ENCODE assay signal across 21 cellular contexts in the genomic region with DNA sequence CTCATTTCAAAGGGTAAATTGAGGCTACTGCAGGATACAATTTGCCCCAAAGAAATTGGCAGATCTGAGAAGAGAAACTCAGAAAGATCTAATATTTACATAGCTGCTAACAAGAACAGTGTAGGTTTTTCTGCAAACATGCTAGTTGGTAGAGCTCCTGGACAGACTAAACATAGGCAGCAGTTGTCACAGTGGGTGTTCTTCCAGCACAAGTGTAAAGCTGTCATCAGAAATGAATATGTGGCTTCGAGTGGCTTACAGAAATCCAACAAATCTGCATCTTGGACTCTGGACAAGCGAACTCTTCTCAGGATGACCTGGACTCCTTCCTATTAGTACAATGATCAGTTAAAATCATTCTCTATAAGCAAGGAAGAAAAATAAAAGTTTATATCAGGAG. TPM values are rescaled to one million over a fixed set of nuclear protein-coding genes. Genes with fewer than 3 reads are reported as not detected.
DNase-seq lines count a peak whose midpoint lies in the region; ATAC-seq, FAIRE-seq and TF ChIP-seq lines count a peak whose summit lies in the region.
"Had no signal": no experiment of that assay in that cellular context is flagged by ENCODE, and none has a peak within 500 bp of the region (broad histone marks: within the 10 kb centered on the region; RNA-seq: fewer than 3 reads in every experiment).

No MANE protein-coding gene starts in this region.

- TF ChIP-seq CTCF in gastrocnemius medialis (IDR thresholded peaks at IDR 0.05 in 4 of 5, conservative IDR thresholded peaks at IDR 0.05 in 1 of 5) (no peak), stomach (IDR thresholded peaks at IDR 0.05) (no peak)

- peaks cover 37 to 44% of the 10 kb centered on the region in 2 donors for H3K4me1 ChIP-seq in gastrocnemius medialis
- peaks cover 0 to 5% of the 10 kb centered on the region in 2 donors for H3K4me1 ChIP-seq in small intestine (ENCODE audit: control insufficient read depth in 2 of 2, insufficient read depth in 1 of 2, low read depth in 1 of 2, low read length in 1 of 2)
- H3K4me1 ChIP-seq in stomach: peaks cover 16 to 47% (median 31%) of the 10 kb centered on the region in 4 donors

- no peak for TF ChIP-seq EP300 in stomach (IDR thresholded peaks at IDR 0.05)

- peak overlapping the region; percentile 47 to 71 (median 58) for H3K27ac ChIP-seq in gastrocnemius medialis
- H3K27ac ChIP-seq in small intestine (ENCODE audit: low read depth in 1 of 2, low read length in 1 of 2): no peak overlapping the region
- no peak overlapping the region for H3K27ac ChIP-seq in stomach
- H3K27ac ChIP-seq: heart left ventricle, Peyer's patch had no signal

- no peaks in the 10 kb centered on the region for H3K36me3 ChIP-seq in gastrocnemius medialis
- H3K36me3 ChIP-seq in small intestine (ENCODE audit: control insufficient read depth in 2 of 2, insufficient read depth in 2 of 2, low read length in 2 of 2): peaks cover 0 to 2% of the 10 kb centered on the region in 2 donors
- peaks cover 0 to 17% (median 7%) of the 10 kb centered on the region in 4 donors for H3K36me3 ChIP-seq in stomach
- H3K36me3 ChIP-seq: Peyer's patch had no signal

- TF ChIP-seq POLR2A in gastrocnemius medialis (IDR thresholded peaks at IDR 0.05) (no peak), stomach (IDR thresholded peaks at IDR 0.05) (no peak)

- intact Hi-C loops in gastrocnemius medialis (cut with DNase I; ENCODE audit: low total_unique reads): loop anchor here (2.0 kb wide), 1 partner anchor 13 kb away; no protein-coding TSS in a partner anchor
- intact Hi-C loops in stomach (cut with DNase I; ENCODE audit: low total_unique reads): no loop called here

- 79 to 92% (median 88%) methylated on average over 2 of the region's 2 CpGs for WGBS in small intestine, 3 donors
- 69 to 81% (median 72%) methylated on average over 2 of the region's 2 CpGs for WGBS in stomach, 5 donors

- no peaks in the 10 kb centered on the region for H3K9me3 Mint-ChIP-seq in activated naive CD4-positive, alpha-beta T cell treated with anti-CD3 and anti-CD28 coated beads, Interleukin-2, amount 50 U/mL, for 72 hours
- H3K9me3 Mint-ChIP-seq: activated T-cell treated with anti-CD3 and anti-CD28 coated beads, Interleukin-2, amount 50 U/mL, for 24 hours; CD8-positive, alpha-beta T cell; immature natural killer cell; natural killer cell; stimulated activated naive CD8-positive, alpha-beta T cell treated with anti-CD3 and anti-CD28 coated beads, Interleukin-15, amount 100 ng/mL, for 72 hours had no signal

- H3K27ac Mint-ChIP-seq in activated naive CD4-positive, alpha-beta T cell treated with anti-CD3 and anti-CD28 coated beads, Interleukin-2, amount 50 U/mL, for 72 hours: peak overlapping the region; percentile 57 to 81
- H3K27ac Mint-ChIP-seq: activated T-cell treated with anti-CD3 and anti-CD28 coated beads, Interleukin-2, amount 50 U/mL, for 24 hours; CD8-positive, alpha-beta T cell; immature natural killer cell; natural killer cell had no signal

- H3K9me3 ChIP-seq in gastrocnemius medialis (no peaks in the 10 kb centered on the region), small intestine (ENCODE audit: control insufficient read depth, low read depth) (no peaks in the 10 kb centered on the region), stomach (no peaks in the 10 kb centered on the region)
- H3K9me3 ChIP-seq: heart left ventricle, Peyer's patch had no signal

- FAIRE-seq in small intestine (lab: Jason Lieb, UNC): no peak
- FAIRE-seq: urothelium cell line had no signal

- H3K27me3 ChIP-seq in gastrocnemius medialis (no peaks in the 10 kb centered on the region), small intestine (ENCODE audit: control insufficient read depth in 2 of 2, insufficient read depth in 2 of 2, low read length in 2 of 2) (no peaks in the 10 kb centered on the region), stomach (no peaks in the 10 kb centered on the region)
- H3K27me3 ChIP-seq: heart left ventricle, Peyer's patch had no signal

- in situ Hi-C loops in gastrocnemius medialis (cut with MboI; ENCODE audit: low sequenced_read_pairs in 4 of 4): no loop called here

- H3K4me3 ChIP-seq in gastrocnemius medialis: no peak overlapping the region
- no peak overlapping the region for H3K4me3 ChIP-seq in small intestine (ENCODE audit: low read depth in 1 of 2, low read length in 2 of 2)
- H3K4me3 ChIP-seq in stomach: no peak overlapping the region
- H3K4me3 ChIP-seq: heart left ventricle, Peyer's patch had no signal

- ATAC-seq in activated naive CD4-positive, alpha-beta T cell treated with anti-CD3 and anti-CD28 coated beads, Interleukin-2, amount 50 U/mL, for 72 hours: no peak
- ATAC-seq in gastrocnemius medialis: peak; percentile 80 to 81
- ATAC-seq: CD8-positive, alpha-beta T cell; HCT116; natural killer cell; stimulated activated naive CD8-positive, alpha-beta T cell treated with anti-CD3 and anti-CD28 coated beads, Interleukin-15, amount 100 ng/mL, for 72 hours had no signal

- peaks cover 16 to 35% of the 10 kb centered on the region in 2 donors for H3K36me3 Mint-ChIP-seq in activated naive CD4-positive, alpha-beta T cell treated with anti-CD3 and anti-CD28 coated beads, Interleukin-2, amount 50 U/mL, for 72 hours
- H3K36me3 Mint-ChIP-seq: natural killer cell had no signal

- no peak for DNase-seq in activated naive CD4-positive, alpha-beta T cell treated with anti-CD3 and anti-CD28 coated beads, Interleukin-2, amount 50 U/mL, for 72 hours (ENCODE audit: low spot score in 2 of 2)
- no peak for DNase-seq in activated naive CD4-positive, alpha-beta T cell treated with anti-CD3 and anti-CD28 coated beads, Interleukin-2, amount 50 U/mL, for 16 hours
- DNase-seq in NCI-H2227 treated with DMSO at 0.1 percent for 48 hours (lab: John Stamatoyannopoulos, UW) (peak; percentile 22), cerebellar nuclear complex (lab: John Stamatoyannopoulos, UW) (peak; percentile 36 to 54), gastrocnemius medialis (no peak), small intestine (no peak), stomach (no peak)
- no peak for DNase-seq in stimulated activated CD4-positive, alpha-beta T cell treated with anti-CD3 and anti-CD28 coated beads, Interleukin-2, amount 100 ng/mL, for 24 hours
- DNase-seq: activated T-cell treated with anti-CD3 and anti-CD28 coated beads, Interleukin-2, amount 50 U/mL, for 24 hours; CD8-positive, alpha-beta T cell; DND-41; effector memory CD4-positive, alpha-beta T cell; heart left ventricle; immature natural killer cell; natural killer cell; NCI-H1436 treated with DMSO at 0.1 percent for 48 hours; Peyer's patch; stimulated activated naive CD8-positive, alpha-beta T cell treated with anti-CD3 and anti-CD28 coated beads, Interleukin-15, amount 100 ng/mL, for 72 hours had no signal

RNA-seq across cellular contexts. Expression of a gene that starts 5.9 kb away (rescaled TPM):
- 100 to 1,000 TPM; 115 to 169 TPM for total RNA-seq in activated naive CD4-positive, alpha-beta T cell treated with anti-CD3 and anti-CD28 coated beads, Interleukin-2, amount 50 U/mL, for 72 hours
- total RNA-seq in gastrocnemius medialis (1 to 10 TPM; 7.9 to 8.9 (median 8.1) TPM), stomach (10 to 100 TPM in 4 of 5 donors, 1 to 10 TPM in 1; 8.7 to 66.8 (median 29.1) TPM)
- polyA plus RNA-seq in small intestine (10 to 100 TPM in 1 of 3 donors, 1 to 10 TPM in 2; 2.7 to 13.5 (median 3.1) TPM), stomach (1 to 10 TPM; 4.9 to 7.6 (median 5.2) TPM)

RNA-seq across cellular contexts. Expression of a gene that starts 6.5 kb away (rescaled TPM):
- 1,000 to 10,000 TPM; 1,446 to 2,174 TPM for total RNA-seq in activated naive CD4-positive, alpha-beta T cell treated with anti-CD3 and anti-CD28 coated beads, Interleukin-2, amount 50 U/mL, for 72 hours
- total RNA-seq in gastrocnemius medialis (100 to 1,000 TPM; 146 to 412 (median 186) TPM), stomach (100 to 1,000 TPM; 211 to 763 (median 303) TPM)
- polyA plus RNA-seq in small intestine (1,000 to 10,000 TPM in 1 of 3 donors, 100 to 1,000 TPM in 2; 408 to 1,666 (median 728) TPM), stomach (1,000 to 10,000 TPM in 2 of 3 donors, 100 to 1,000 TPM in 1; 960 to 1,103 (median 1,040) TPM)

RNA-seq across cellular contexts. Expression of a gene that starts 26.8 kb away (rescaled TPM):
- under 1 TPM in 1 of 2 donors, not detected in 1; 0.20 TPM for total RNA-seq in activated naive CD4-positive, alpha-beta T cell treated with anti-CD3 and anti-CD28 coated beads, Interleukin-2, amount 50 U/mL, for 72 hours
- total RNA-seq in gastrocnemius medialis (1 to 10 TPM in 2 of 4 donors, under 1 TPM in 1, not detected in 1; 0.64 to 8.0 (median 1.8) TPM), stomach (1 to 10 TPM in 1 of 5 donors, under 1 TPM in 1, not detected in 3; 0.37 to 2.0 TPM)
- polyA plus RNA-seq in small intestine (under 1 TPM in 1 of 3 donors, not detected in 2; 0.07 TPM), stomach (under 1 TPM in 2 of 3 donors, not detected in 1; 0.20 to 1.00 TPM)
- total RNA-seq: CD8-positive, alpha-beta T cell; lung microvascular endothelial cell; Peyer's patch had no signal

RNA-seq across cellular contexts. Expression of a gene that starts 51.0 kb away (rescaled TPM):
- total RNA-seq in activated naive CD4-positive, alpha-beta T cell treated with anti-CD3 and anti-CD28 coated beads, Interleukin-2, amount 50 U/mL, for 72 hours: 100 to 1,000 TPM in 1 of 2 donors, 10 to 100 TPM in 1; 99.1 to 101 TPM
- total RNA-seq in gastrocnemius medialis (100 to 1,000 TPM in 2 of 4 donors, 10 to 100 TPM in 2; 91.8 to 145 (median 107) TPM), stomach (10 to 100 TPM; 14.6 to 91.6 (median 42.4) TPM)
- polyA plus RNA-seq in small intestine (100 to 1,000 TPM; 114 to 140 (median 136) TPM), stomach (100 to 1,000 TPM in 2 of 3 donors, 10 to 100 TPM in 1; 92.4 to 133 (median 108) TPM)

Comparison
In these comparisons a context has a peak if more than half of its experiments do, and no peak if none do; other contexts are left out.
1. ATAC-seq: peak in gastrocnemius medialis (2 of 2); none in activated naive CD4-positive, alpha-beta T cell treated with anti-CD3 and anti-CD28 coated beads, Interleukin-2, amount 50 U/mL, for 72 hours (0 of 2).
2. DNase-seq: peak in NCI-H2227 treated with DMSO at 0.1 percent for 48 hours (single experiment) and cerebellar nuclear complex (2 of 2); none in activated naive CD4-positive, alpha-beta T cell treated with anti-CD3 and anti-CD28 coated beads, Interleukin-2, amount 50 U/mL, for 72 hours (0 of 2), activated naive CD4-positive, alpha-beta T cell treated with anti-CD3 and anti-CD28 coated beads, Interleukin-2, amount 50 U/mL, for 16 hours (single experiment), gastrocnemius medialis (0 of 2), small intestine (single experiment), stimulated activated CD4-positive, alpha-beta T cell treated with anti-CD3 and anti-CD28 coated beads, Interleukin-2, amount 100 ng/mL, for 24 hours (0 of 2) and stomach (single experiment).
3. H3K27ac ChIP-seq: peak in gastrocnemius medialis (4 of 4); none in small intestine (0 of 2) and stomach (0 of 5).